ENCODE assay signal across 8 cellular contexts in the genomic region with DNA sequence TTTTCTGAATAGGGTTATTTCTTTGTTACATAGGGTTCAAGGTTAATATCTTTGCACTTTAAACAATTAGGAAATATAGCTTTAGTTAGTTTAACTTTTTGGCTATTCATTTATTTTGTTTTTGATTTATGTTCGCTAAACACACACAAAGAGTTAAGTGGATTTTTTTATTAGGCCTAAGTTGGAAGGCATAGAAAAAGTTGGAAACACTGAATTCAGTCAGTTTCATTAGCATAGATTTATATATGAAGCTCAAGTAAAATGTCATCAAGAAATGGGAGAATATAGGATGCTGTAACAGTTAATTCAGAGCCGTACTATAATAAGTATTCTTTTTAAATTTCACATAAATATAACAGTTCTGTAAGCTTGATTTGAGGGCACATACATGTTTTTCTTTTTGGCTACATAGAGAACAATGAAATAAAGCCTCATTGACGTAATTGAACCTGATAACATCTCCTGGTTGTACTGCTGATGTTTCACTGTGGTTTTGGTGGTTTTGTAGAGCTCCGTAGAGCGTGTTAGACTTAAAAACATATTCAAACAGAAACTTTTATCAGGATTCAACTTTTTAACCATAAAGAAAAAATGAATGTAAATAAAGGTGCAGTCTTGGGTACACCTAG.
DNase-seq lines count a peak whose midpoint lies in the region; ATAC-seq and TF ChIP-seq lines count a peak whose summit lies in the region.

No MANE protein-coding gene starts in this region.

- no peak for TF ChIP-seq CTCF in kidney epithelial cell (IDR thresholded peaks at IDR 0.05; ENCODE audit: insufficient read depth, low read length, poor library complexity, severe bottlenecking)
- TF ChIP-seq CTCF in vagina (IDR thresholded peaks at IDR 0.05): no peak

- no peaks in the 10 kb centered on the region for H3K27me3 ChIP-seq in kidney epithelial cell (ENCODE audit: control insufficient read depth, insufficient read depth, low read length)
- no peaks in the 10 kb centered on the region for H3K27me3 ChIP-seq in vagina

- H3K4me1 ChIP-seq in vagina: no peaks in the 10 kb centered on the region

- intact Hi-C loops in vagina (cut with DNase I): no loop called here

- no peak overlapping the region for H3K27ac ChIP-seq in vagina

- H3K4me3 ChIP-seq in kidney epithelial cell (ENCODE audit: low read depth, low read length) (no peak overlapping the region), vagina (no peak overlapping the region)

- no peaks in the 10 kb centered on the region for H3K36me3 ChIP-seq in kidney epithelial cell (ENCODE audit: control insufficient read depth, insufficient read depth, low read length)
- H3K36me3 ChIP-seq in vagina: no peaks in the 10 kb centered on the region

- no peak for TF ChIP-seq POLR2A in vagina (IDR thresholded peaks at IDR 0.05)

- no peaks in the 10 kb centered on the region for H3K9me3 ChIP-seq in vagina

- DNase-seq in stimulated activated CD8-positive, alpha-beta memory T cell treated with anti-CD3 and anti-CD28 coated beads, Interleukin-12 subunit alpha, Interleukin-12 subunit beta, amount 100 ng/mL, for 1 hour (ENCODE audit: low read depth): peak; percentile 28
- no peak for DNase-seq in stimulated activated CD8-positive, alpha-beta memory T cell treated with anti-CD3 and anti-CD28 coated beads, Interleukin-4, amount 100 ng/mL, for 48 hours
- DNase-seq in T follicular helper cell (ENCODE audit: low read depth) (peak; percentile 37), kidney epithelial cell (ENCODE audit: low read depth) (peak; percentile 34), hippocampal formation (lab: John Stamatoyannopoulos, UW) (no peak), foreskin melanocyte (no peak), vagina (ENCODE audit: extremely low spot score in 2 of 2) (no peak)

- peak; percentile 75 for ATAC-seq in HG03097 (IDR thresholded peaks at IDR 0.05; ENCODE audit: low FRiP score, unreplicated experiment)

Comparison
In these comparisons a context has a peak if more than half of its experiments do, and no peak if none do; other contexts are left out.
1. DNase-seq: peak in stimulated activated CD8-positive, alpha-beta memory T cell treated with anti-CD3 and anti-CD28 coated beads, Interleukin-12 subunit alpha, Interleukin-12 subunit beta, amount 100 ng/mL, for 1 hour (single experiment), T follicular helper cell (single experiment) and kidney epithelial cell (single experiment); none in stimulated activated CD8-positive, alpha-beta memory T cell treated with anti-CD3 and anti-CD28 coated beads, Interleukin-4, amount 100 ng/mL, for 48 hours (single experiment), hippocampal formation (0 of 2), foreskin melanocyte (single experiment) and vagina (0 of 2).